Comparison of ENCODE assay signal across 21 cellular contexts in genomic region chr7:4049202-4049601, GRCh38.
"Had no signal": no experiment of that assay in that cellular context is flagged by ENCODE, and none has a peak within 500 bp of the region (broad histone marks: within the 10 kb centered on the region; RNA-seq: fewer than 3 reads in every experiment).

No MANE protein-coding gene starts in this region.

- DNase-seq: IMR-90, Karpas-422, KG1, MG63, NCI-H1092, NCI-H1105 treated with DMSO at 0.1 percent for 48 hours, NCI-H1417 treated with DMSO at 0.1 percent for 48 hours, NCI-H1694 treated with DMSO at 0.1 percent for 48 hours, NCI-H1930, NCI-H2081, NCI-H2107, NCI-H2227 treated with DMSO at 0.1 percent for 48 hours, NCI-H524, NCI-H774, PC-3, SHP77 treated with DMSO at 0.1 percent for 48 hours, SJCRH30 had no signal

- H3K27me3 ChIP-seq: MG63, SJCRH30 had no signal

- H3K36me3 ChIP-seq: MG63, SJCRH30 had no signal

- H3K4me1 ChIP-seq: SJCRH30 had no signal

- H3K27ac ChIP-seq: SJCRH30 had no signal

- ATAC-seq: HepG2, Panc1, PC-3, Right ventricle myocardium inferior, SK-N-SH treated with all-trans-retinoic acid at 6 μM for 48 hours had no signal

- FAIRE-seq: HepG2 had no signal

- H3K9me3 ChIP-seq: MG63, SJCRH30 had no signal

- H3K4me3 ChIP-seq: MG63, SJCRH30 had no signal
